Comparison of ENCODE assay signal across 11 cellular contexts in genomic region chr4:109576462-109576861, GRCh38. TPM values are rescaled to one million over a fixed set of nuclear protein-coding genes. Genes with fewer than 3 reads are reported as not detected.
DNase-seq lines count a peak whose midpoint lies in the region; ATAC-seq and TF ChIP-seq lines count a peak whose summit lies in the region.
"Had no signal": no experiment of that assay in that cellular context is flagged by ENCODE, and none has a peak within 500 bp of the region (broad histone marks: within the 10 kb centered on the region; RNA-seq: fewer than 3 reads in every experiment).

No MANE protein-coding gene starts in this region.

- H3K4me1 ChIP-seq in heart left ventricle, result peaks cover 0 to 23% (median 0%) of the 10 kb centered on the region in 12 donors
- H3K4me1 ChIP-seq in hepatocyte (ENCODE audit: insufficient read depth), result no peaks in the 10 kb centered on the region

- peaks cover 31% of the 10 kb centered on the region for H3K4me1 Mint-ChIP-seq in stimulated activated memory B cell treated with anti-CD40 and anti-IgM and Interleukin-4, amounts not matched to agents 10 μg/mL and 1 μg/mL and 100 μg/mL, for 72 hours

- no peaks in the 10 kb centered on the region for H3K27me3 Mint-ChIP-seq in stimulated activated memory B cell treated with anti-CD40 and anti-IgM and Interleukin-4, amounts not matched to agents 10 μg/mL and 1 μg/mL and 100 μg/mL, for 72 hours

- H3K36me3 ChIP-seq in heart left ventricle, result no peaks in the 10 kb centered on the region
- no peaks in the 10 kb centered on the region for H3K36me3 ChIP-seq in hepatocyte (replicated peaks; ENCODE audit: insufficient read depth, low read depth)

- DNase-seq in heart left ventricle (no peak), Right ventricle myocardium superior (no peak), NCI-H69 (lab: John Stamatoyannopoulos, UW) (peak; percentile 92), cardiac fibroblast (ENCODE audit: low read depth in 2 of 2) (peak; percentile 27 to 54), hepatocyte (ENCODE audit: low spot score) (no peak), SIG-M5 (lab: John Stamatoyannopoulos, UW) (no peak)
- no peak for DNase-seq in stimulated activated naive CD4-positive, alpha-beta T cell (lab: John Stamatoyannopoulos, UW)
- DNase-seq: activated CD4-positive, alpha-beta T cell treated with anti-CD3 and anti-CD28 coated beads for 1 hour; C1 segment of cervical spinal cord; PC-9 had no signal

- WGBS in heart left ventricle, 4 donors, result 64 to 70% (median 67%) methylated on average over 2 of the region's 2 CpGs
- WGBS in hepatocyte (ENCODE audit: low lambda C conversion rate, missing lambda C conversion rate), result 63% methylated on average over 2 of the region's 2 CpGs

- no peaks in the 10 kb centered on the region for H3K9me2 ChIP-seq in hepatocyte (replicated peaks; ENCODE audit: insufficient read depth)

- peaks cover 37% of the 10 kb centered on the region for H3K36me3 Mint-ChIP-seq in stimulated activated memory B cell treated with anti-CD40 and anti-IgM and Interleukin-4, amounts not matched to agents 10 μg/mL and 1 μg/mL and 100 μg/mL, for 72 hours

- no peak overlapping the region for H2AFZ ChIP-seq in hepatocyte
- H2AFZ ChIP-seq: PC-9 had no signal

- no peak overlapping the region for H3K27ac ChIP-seq in heart left ventricle
- no peak overlapping the region for H3K27ac ChIP-seq in hepatocyte
- H3K27ac ChIP-seq: PC-9 had no signal

- TF ChIP-seq CTCF in heart left ventricle (IDR thresholded peaks at IDR 0.05) (no peak), cardiac fibroblast (IDR thresholded peaks at IDR 0.05; ENCODE audit: low read depth, low read length) (no peak), hepatocyte (IDR thresholded peaks at IDR 0.05; ENCODE audit: poor library complexity) (no peak)

- no peaks in the 10 kb centered on the region for H4K20me1 ChIP-seq in hepatocyte (ENCODE audit: insufficient read depth, poor library complexity, severe bottlenecking)

- ATAC-seq in heart left ventricle (peak in 3 of 4 donors; percentile 52 to 86 (median 75)), Right ventricle myocardium superior (ENCODE audit: poor library complexity) (no peak)
- ATAC-seq in stimulated activated memory B cell treated with anti-CD40 and anti-IgM and Interleukin-4, amounts not matched to agents 10 μg/mL and 1 μg/mL and 100 μg/mL, for 72 hours, result no peak

- no peak overlapping the region for H3K4me3 Mint-ChIP-seq in stimulated activated memory B cell treated with anti-CD40 and anti-IgM and Interleukin-4, amounts not matched to agents 10 μg/mL and 1 μg/mL and 100 μg/mL, for 72 hours

- no peaks in the 10 kb centered on the region for H3K9me3 Mint-ChIP-seq in stimulated activated memory B cell treated with anti-CD40 and anti-IgM and Interleukin-4, amounts not matched to agents 10 μg/mL and 1 μg/mL and 100 μg/mL, for 72 hours

- H3K27me3 ChIP-seq in heart left ventricle, result no peaks in the 10 kb centered on the region
- no peaks in the 10 kb centered on the region for H3K27me3 ChIP-seq in hepatocyte

- H3K9me3 ChIP-seq in heart left ventricle, result peaks cover 0 to 9% (median 0%) of the 10 kb centered on the region in 12 donors
- no peaks in the 10 kb centered on the region for H3K9me3 ChIP-seq in hepatocyte (ENCODE audit: low read depth)

- TF ChIP-seq POLR2A in heart left ventricle (IDR thresholded peaks at IDR 0.05), result no peak

- H3K4me2 ChIP-seq in hepatocyte, result no peak overlapping the region
- H3K4me2 ChIP-seq: PC-9 had no signal

- peak overlapping the region; percentile 30 for H3K27ac Mint-ChIP-seq in stimulated activated memory B cell treated with anti-CD40 and anti-IgM and Interleukin-4, amounts not matched to agents 10 μg/mL and 1 μg/mL and 100 μg/mL, for 72 hours

- intact Hi-C loops in heart left ventricle (cut with DNase I) (no loop called here), Right ventricle myocardium superior (cut with DNase I) (no loop called here)

- no peaks in the 10 kb centered on the region for H3K79me2 ChIP-seq in hepatocyte

- no peak overlapping the region for H3K4me3 ChIP-seq in heart left ventricle
- H3K4me3 ChIP-seq in cardiac fibroblast (replicated peaks in 1 of 2; ENCODE audit: low read depth in 2 of 2, low read length in 2 of 2), result no peak overlapping the region
- H3K4me3 ChIP-seq in hepatocyte, result no peak overlapping the region
- H3K4me3 ChIP-seq: PC-9 had no signal

RNA-seq across cellular contexts. Expression of gene MCUB, which starts 16.4 kb away (rescaled TPM):
- total RNA-seq in heart left ventricle, result 10 to 100 TPM in 1 of 9 donors, 1 to 10 TPM in 8; 2.6 to 15.1 (median 4.7) TPM
- 1 to 10 TPM; 1.6 to 4.3 TPM for polyA plus RNA-seq in heart left ventricle
- total RNA-seq in Right ventricle myocardium superior, result 3.4 TPM
- total RNA-seq in hepatocyte, result 6.2 and 6.9 TPM in 2 replicates
- 9.2 and 9.9 TPM in 2 replicates for polyA plus RNA-seq in hepatocyte

Comparison
In these comparisons a context has a peak if more than half of its experiments do, and no peak if none do; other contexts are left out.
1. ATAC-seq: peak in heart left ventricle (3 of 4); none in Right ventricle myocardium superior (single experiment) and stimulated activated memory B cell treated with anti-CD40 and anti-IgM and Interleukin-4, amounts not matched to agents 10 μg/mL and 1 μg/mL and 100 μg/mL, for 72 hours (single experiment).
2. DNase-seq: peak in NCI-H69 (single experiment) and cardiac fibroblast (2 of 2); none in heart left ventricle (0 of 5), Right ventricle myocardium superior (single experiment), hepatocyte (single experiment), SIG-M5 (single experiment) and stimulated activated naive CD4-positive, alpha-beta T cell (0 of 6).